20 cellular contexts compared by ENCODE assay signal in the genomic region with DNA sequence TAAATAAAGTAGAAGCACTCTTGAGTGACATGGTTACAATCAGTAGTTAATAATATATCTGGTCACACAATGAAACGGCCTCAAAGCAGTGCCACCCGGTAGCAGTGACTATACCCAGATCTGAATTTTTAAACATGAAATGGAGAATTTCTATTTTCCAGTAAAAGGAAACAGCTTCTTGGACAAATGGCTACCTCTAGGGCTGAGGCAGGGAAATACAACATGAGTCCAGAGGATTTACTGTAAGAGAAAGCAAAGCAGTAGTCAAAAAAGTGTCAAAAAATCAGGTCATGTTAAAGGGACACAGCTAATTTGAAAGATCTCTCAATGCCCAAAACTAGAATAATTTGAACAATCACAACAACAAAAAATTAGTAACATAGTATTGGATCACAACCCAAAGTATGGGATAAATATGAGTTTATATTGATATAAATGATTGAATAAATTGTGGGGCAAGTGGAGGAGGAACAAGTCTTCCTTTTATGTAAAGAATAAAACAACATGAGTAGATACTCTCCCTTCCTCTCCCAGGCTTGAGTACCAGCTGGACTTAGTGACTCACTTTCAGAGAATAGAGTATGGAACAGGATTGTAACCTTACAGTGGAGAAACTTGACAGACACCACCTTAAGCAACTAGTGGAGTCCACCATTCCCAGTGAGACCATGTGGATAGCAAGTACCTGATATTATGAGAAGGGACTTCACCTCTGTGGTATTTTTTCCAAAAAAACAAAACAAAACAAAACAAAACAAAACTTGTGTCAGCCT.
DNase-seq lines count a peak whose midpoint lies in the region; ATAC-seq and TF ChIP-seq lines count a peak whose summit lies in the region.
"Had no signal": no experiment of that assay in that cellular context is flagged by ENCODE, and none has a peak within 500 bp of the region (broad histone marks: within the 10 kb centered on the region; RNA-seq: fewer than 3 reads in every experiment).

No MANE protein-coding gene starts in this region.

- H3K4me1 ChIP-seq in SJCRH30 (no peaks in the 10 kb centered on the region), Caco-2 (no peaks in the 10 kb centered on the region)
- H3K4me1 ChIP-seq: BE2C, spleen had no signal

- no peaks in the 10 kb centered on the region for H3K9me3 Mint-ChIP-seq in Caco-2 (ENCODE audit: unreplicated experiment)
- H3K9me3 Mint-ChIP-seq: nephron progenitor cell had no signal

- H3K9me3 ChIP-seq in SJCRH30 (replicated peaks) (no peaks in the 10 kb centered on the region), Caco-2 (no peaks in the 10 kb centered on the region)
- H3K9me3 ChIP-seq: BE2C, spleen had no signal

- H3K27me3 ChIP-seq in SJCRH30 (no peaks in the 10 kb centered on the region), Caco-2 (replicated peaks; ENCODE audit: control insufficient read depth, insufficient read depth, low read length) (no peaks in the 10 kb centered on the region)
- H3K27me3 ChIP-seq: BE2C, spleen had no signal

- no TSS peak for BruUV-seq in Caco-2 (replicated peaks; lab: Mats Ljungman, UMichigan)

- H3K4me1 Mint-ChIP-seq in Caco-2 (ENCODE audit: low read depth, unreplicated experiment) = no peaks in the 10 kb centered on the region
- H3K4me1 Mint-ChIP-seq: nephron progenitor cell had no signal

- in situ Hi-C loops in G401 (cut with HindIII; ENCODE audit: low sequenced_read_pairs) = no loop called here

- H3K27ac Mint-ChIP-seq in Caco-2 (ENCODE audit: unreplicated experiment) = no peak overlapping the region
- H3K27ac Mint-ChIP-seq: HFFc6, nephron progenitor cell, progenitor cell of endocrine pancreas had no signal

- DNase-seq in AG10803 (ENCODE audit: low read depth) (no peak), LHCN-M2 (ENCODE audit: low read depth) (peak; percentile 21), cardiac fibroblast (ENCODE audit: low read depth in 2 of 2) (peak; percentile 1 to 58), iris pigment epithelial cell (ENCODE audit: low read depth) (peak; percentile 17), SJCRH30 (no peak), Caco-2 (no peak), G401 (ENCODE audit: low spot score) (no peak)
- DNase-seq: activated CD4-positive, alpha-beta T cell treated with anti-CD3 and anti-CD28 coated beads for 1 hour; activated effector memory CD4-positive, alpha-beta T cell treated with anti-CD3 and anti-CD28 coated beads, Interleukin-2, amount 50 U/mL, for 16 hours; amniotic stem cell; BE2C; head of caudate nucleus; HFFc6; NCI-H748 treated with DMSO at 0.1 percent for 48 hours; nephron progenitor cell; PC-9; spleen; stimulated activated CD8-positive, alpha-beta memory T cell treated with anti-CD3 and anti-CD28 coated beads, Interleukin-4, amount 100 ng/mL, for 48 hours had no signal

- no peak overlapping the region for H3K27ac ChIP-seq in SJCRH30
- H3K27ac ChIP-seq: PC-9, spleen had no signal

- POLR2A ChIA-PET in Caco-2 (lab: Charles Lee) = no interaction called here

- H3K4me3 Mint-ChIP-seq in Caco-2 (ENCODE audit: unreplicated experiment) = no peak overlapping the region
- H3K4me3 Mint-ChIP-seq: HFFc6, nephron progenitor cell had no signal

- TF ChIP-seq CTCF in AG10803 (conservative IDR thresholded peaks at IDR 0.05; ENCODE audit: low read length) (peak; percentile 19; the same call in 1 of the 2 replicates), cardiac fibroblast (IDR thresholded peaks at IDR 0.05; ENCODE audit: low read depth, low read length) (peak; percentile 3), Caco-2 (IDR thresholded peaks at IDR 0.05; ENCODE audit: insufficient read depth in 1 of 2, low read depth in 1 of 2, low read length in 1 of 2, severe bottlenecking in 1 of 2, unreplicated experiment in 1 of 2) (no peak)

- H3K27me3 Mint-ChIP-seq in Caco-2 (ENCODE audit: insufficient read depth, unreplicated experiment) = no peaks in the 10 kb centered on the region
- H3K27me3 Mint-ChIP-seq: progenitor cell of endocrine pancreas had no signal

- H3K4me3 ChIP-seq in AG10803 (ENCODE audit: low read length) (no peak overlapping the region), cardiac fibroblast (replicated peaks in 1 of 2; ENCODE audit: low read depth in 2 of 2, low read length in 2 of 2) (no peak overlapping the region), SJCRH30 (no peak overlapping the region), Caco-2 (ENCODE audit: low read depth, low read length) (no peak overlapping the region)
- H3K4me3 ChIP-seq: PC-9, spleen had no signal

- intact Hi-C loops in Caco-2 (cut with micrococcal nuclease; ENCODE audit: unreplicated experiment) = loop anchor here (5.0 kb wide), 1 partner anchor 346 kb away; no protein-coding TSS in a partner anchor

- CTCF ChIA-PET in Caco-2 (lab: Charles Lee) = no interaction called here

- H3K36me3 ChIP-seq in SJCRH30 = no peaks in the 10 kb centered on the region
- H3K36me3 ChIP-seq in Caco-2 (ENCODE audit: control insufficient read depth, insufficient read depth, low read length) = no peaks in the 10 kb centered on the region
- H3K36me3 ChIP-seq: BE2C, spleen had no signal

- H3K36me3 Mint-ChIP-seq in Caco-2 (ENCODE audit: insufficient read depth, unreplicated experiment) = no peaks in the 10 kb centered on the region

- ATAC-seq in GM18498 (IDR thresholded peaks at IDR 0.05; ENCODE audit: unreplicated experiment) = no peak

Comparison
In these comparisons a context has a peak if more than half of its experiments do, and no peak if none do; other contexts are left out.
1. DNase-seq: peak in LHCN-M2 (single experiment), cardiac fibroblast (2 of 2) and iris pigment epithelial cell (single experiment); none in AG10803 (single experiment), SJCRH30 (0 of 2), Caco-2 (0 of 2) and G401 (single experiment).
2. CTCF ChIP-seq: peak in AG10803 (single experiment) and cardiac fibroblast (single experiment); none in Caco-2 (0 of 2).